1 cellular context compared by ENCODE assay signal in genomic region chr2:241268306-241268705, GRCh38.
A peak's percentile ranks its signal among the peaks of the same experiment; 100 is the strongest.
TF ChIP-seq lines count a peak whose summit lies in the region.

No MANE protein-coding gene starts in this region.

TF ChIP-seq in HepG2, 621 proteins besides CTCF, POLR2A, EP300 and RAD21:
- TF ChIP-seq RBM22 (optimal IDR thresholded peaks at IDR 0.05; ENCODE audit: low read length) (peak; percentile 24), PLSCR1 (CRISPR knock-in tag; IDR thresholded peaks at IDR 0.05; ENCODE audit: borderline replicate concordance) (no peak), ELF1 (CRISPR knock-in tag; IDR thresholded peaks at IDR 0.05) (no peak), GLMP (CRISPR knock-in tag; IDR thresholded peaks at IDR 0.05; ENCODE audit: borderline replicate concordance) (no peak)
